In the genomic region with DNA sequence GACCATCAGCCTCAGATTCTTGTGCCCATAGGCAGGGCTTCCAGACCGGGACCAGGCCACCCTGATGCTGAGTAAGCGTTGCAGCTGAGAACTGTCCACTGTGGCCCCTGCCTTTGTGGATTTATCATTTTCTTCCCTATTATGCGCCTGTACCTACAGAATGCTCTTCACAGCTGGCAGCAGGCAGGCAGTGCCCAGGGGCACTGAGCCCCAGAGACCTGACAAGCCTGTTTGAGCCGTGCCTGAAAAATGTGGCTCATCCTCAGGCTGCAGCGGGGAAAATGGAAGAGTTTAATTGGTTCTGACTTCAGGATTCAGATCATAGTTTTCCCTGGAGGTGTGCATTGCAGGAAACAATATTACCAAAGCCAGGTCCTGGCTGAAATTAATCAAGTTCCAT, we compare ENCODE assay signal across 20 cellular contexts.
"Had no signal": no experiment of that assay in that cellular context is flagged by ENCODE, and none has a peak within 500 bp of the region (broad histone marks: within the 10 kb centered on the region; RNA-seq: fewer than 3 reads in every experiment).

No MANE protein-coding gene starts in this region.

- H3K27me3 Mint-ChIP-seq: activated CD4-positive, alpha-beta memory T cell treated with anti-CD3 and anti-CD28 coated beads, Interleukin-2, amount 10 ng/mL, durations not matched to agents 7 days and 5 days; activated naive CD8-positive, alpha-beta T cell treated with anti-CD3 and anti-CD28 coated beads, Interleukin-2, amount 10 ng/mL, durations not matched to agents 7 days and 5 days had no signal

- DNase-seq: activated CD4-positive, alpha-beta memory T cell treated with anti-CD3 and anti-CD28 coated beads, Interleukin-2, amount 10 ng/mL, durations not matched to agents 7 days and 5 days; activated CD4-positive, alpha-beta T cell treated with anti-CD3 and anti-CD28 coated beads for 48 hours; activated CD4-positive, CD25-positive, alpha-beta regulatory T cell; activated CD8-positive, alpha-beta memory T cell treated with anti-CD3 and anti-CD28 coated beads, Interleukin-2, amount 10 ng/mL, durations not matched to agents 7 days and 5 days; activated naive CD8-positive, alpha-beta T cell treated with anti-CD3 and anti-CD28 coated beads, Interleukin-2, amount 10 ng/mL, durations not matched to agents 7 days and 5 days; amygdala; body of pancreas; caudate nucleus; dorsolateral prefrontal cortex; foreskin melanocyte; kidney; left lung; midbrain; psoas muscle; small intestine; stimulated activated CD4-positive, alpha-beta T cell treated with anti-CD3 and anti-CD28 coated beads, Interleukin-4, amount 100 ng/mL, for 1 hour; stomach; T-helper 9 cell had no signal

- H3K9me3 Mint-ChIP-seq: activated CD4-positive, alpha-beta memory T cell treated with anti-CD3 and anti-CD28 coated beads, Interleukin-2, amount 10 ng/mL, durations not matched to agents 7 days and 5 days had no signal

- H3K36me3 Mint-ChIP-seq: activated CD8-positive, alpha-beta memory T cell treated with anti-CD3 and anti-CD28 coated beads, Interleukin-2, amount 10 ng/mL, durations not matched to agents 7 days and 5 days had no signal

- H3K4me3 Mint-ChIP-seq: activated CD4-positive, alpha-beta memory T cell treated with anti-CD3 and anti-CD28 coated beads, Interleukin-2, amount 10 ng/mL, durations not matched to agents 7 days and 5 days; activated CD8-positive, alpha-beta memory T cell treated with anti-CD3 and anti-CD28 coated beads, Interleukin-2, amount 10 ng/mL, durations not matched to agents 7 days and 5 days; activated naive CD8-positive, alpha-beta T cell treated with anti-CD3 and anti-CD28 coated beads, Interleukin-2, amount 10 ng/mL, durations not matched to agents 7 days and 5 days; endodermal cell had no signal

- ATAC-seq: activated CD8-positive, alpha-beta memory T cell treated with anti-CD3 and anti-CD28 coated beads, Interleukin-2, amount 10 ng/mL, durations not matched to agents 7 days and 5 days; body of pancreas; left lung; psoas muscle had no signal

- H3K27me3 ChIP-seq: left lung, stomach, upper lobe of left lung had no signal

- H3K27ac Mint-ChIP-seq: activated CD4-positive, alpha-beta memory T cell treated with anti-CD3 and anti-CD28 coated beads, Interleukin-2, amount 10 ng/mL, durations not matched to agents 7 days and 5 days; activated CD8-positive, alpha-beta memory T cell treated with anti-CD3 and anti-CD28 coated beads, Interleukin-2, amount 10 ng/mL, durations not matched to agents 7 days and 5 days; activated naive CD8-positive, alpha-beta T cell treated with anti-CD3 and anti-CD28 coated beads, Interleukin-2, amount 10 ng/mL, durations not matched to agents 7 days and 5 days; endodermal cell had no signal

- H3K4me1 ChIP-seq: left lung, psoas muscle had no signal

- H3K4me1 Mint-ChIP-seq: activated CD4-positive, alpha-beta memory T cell treated with anti-CD3 and anti-CD28 coated beads, Interleukin-2, amount 10 ng/mL, durations not matched to agents 7 days and 5 days; activated CD8-positive, alpha-beta memory T cell treated with anti-CD3 and anti-CD28 coated beads, Interleukin-2, amount 10 ng/mL, durations not matched to agents 7 days and 5 days; activated naive CD8-positive, alpha-beta T cell treated with anti-CD3 and anti-CD28 coated beads, Interleukin-2, amount 10 ng/mL, durations not matched to agents 7 days and 5 days had no signal

- H3K27ac ChIP-seq: body of pancreas, dorsolateral prefrontal cortex, left lung, psoas muscle, upper lobe of left lung had no signal
